ENCODE assay signal across 1 cellular context in the genomic region with DNA sequence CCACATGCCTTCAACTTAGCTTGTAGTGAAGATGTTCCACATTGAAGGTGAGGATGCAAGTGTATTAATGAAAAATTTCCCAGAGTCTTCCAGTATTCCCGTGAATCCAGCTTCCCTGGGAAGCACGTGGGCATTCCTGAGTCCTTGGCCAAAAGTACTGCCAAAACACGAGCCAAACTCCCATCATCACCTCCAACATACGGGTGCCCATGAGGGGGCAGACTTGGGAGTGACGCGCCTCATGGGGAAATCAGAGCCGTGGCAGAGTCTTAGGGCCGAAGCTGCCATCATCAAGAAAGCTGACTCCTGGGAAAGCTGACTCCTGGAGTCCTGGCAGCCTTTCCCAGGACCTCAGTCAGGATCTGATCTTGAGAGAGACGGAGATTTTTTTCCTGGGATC.
TF ChIP-seq lines count a peak whose summit lies in the region.

No MANE protein-coding gene starts in this region.

TF ChIP-seq in GM23338, 12 proteins besides CTCF, POLR2A, EP300 and RAD21 (continued from another document):
- TF ChIP-seq REST (IDR thresholded peaks at IDR 0.05; ENCODE audit: unreplicated experiment) (no peak), ZNF462 (CRISPR knock-in tag; IDR thresholded peaks at IDR 0.05) (no peak), CREB1 (CRISPR knock-in tag; IDR thresholded peaks at IDR 0.05; ENCODE audit: low read depth) (no peak), NANOG (IDR thresholded peaks at IDR 0.05; ENCODE audit: borderline replicate concordance) (no peak), ZNF114 (CRISPR knock-in tag; IDR thresholded peaks at IDR 0.05) (no peak)
